ENCODE assay signal across 24 cellular contexts in genomic region chr4:39529534-39529933, GRCh38. TPM values are rescaled to one million over a fixed set of nuclear protein-coding genes. Genes with fewer than 3 reads are reported as not detected.
DNase-seq lines count a peak whose midpoint lies in the region; ATAC-seq, FAIRE-seq and TF ChIP-seq lines count a peak whose summit lies in the region.
"Had no signal": no experiment of that assay in that cellular context is flagged by ENCODE, and none has a peak within 500 bp of the region (broad histone marks: within the 10 kb centered on the region; RNA-seq: fewer than 3 reads in every experiment).

No MANE protein-coding gene starts in this region.

- H3K4me3 ChIP-seq in Loucy (ENCODE audit: low read length, poor library complexity, severe bottlenecking) (peak overlapping the region; percentile 82), left ventricle myocardium inferior (no peak overlapping the region), small intestine (ENCODE audit: low read depth in 1 of 2, low read length in 2 of 2) (no peak overlapping the region)
- H3K4me3 ChIP-seq: SK-N-MC had no signal

- H3K79me2 ChIP-seq in Loucy (ENCODE audit: insufficient read depth, low read length), result peaks cover 34% of the 10 kb centered on the region
- H3K79me2 ChIP-seq: parathyroid adenoma had no signal

- H3F3A ChIP-seq in Loucy (ENCODE audit: low read depth), result no peaks in the 10 kb centered on the region

- 27 to 61% (median 51%) methylated on average over 2 of the region's 2 CpGs for WGBS in small intestine, 3 donors

- CTCF ChIA-PET in CD4-positive, alpha-beta T cell (lab: Charles Lee), result no interaction called here

- H3K9me3 Mint-ChIP-seq in CD4-positive, alpha-beta T cell, result peaks cover 3% of the 10 kb centered on the region
- H3K9me3 Mint-ChIP-seq in brain, result peaks cover 27 to 46% (median 30%) of the 10 kb centered on the region in 5 experiments
- H3K9me3 Mint-ChIP-seq in naive B cell, result peaks cover 14 to 22% (median 16%) of the 10 kb centered on the region in 7 donors

- H3K9ac ChIP-seq in Loucy (ENCODE audit: low read depth, low read length, poor library complexity, severe bottlenecking), result no peak overlapping the region
- H3K9ac ChIP-seq: parathyroid adenoma had no signal

- peak overlapping the region; percentile 42 for H3K27ac Mint-ChIP-seq in CD4-positive, alpha-beta T cell
- peak overlapping the region in 2 of 5 experiments; percentile 50 to 52 for H3K27ac Mint-ChIP-seq in brain
- H3K27ac Mint-ChIP-seq in naive B cell, result no peak overlapping the region
- H3K27ac Mint-ChIP-seq: activated naive CD4-positive, alpha-beta T cell treated with anti-CD3 and anti-CD28 coated beads, Interleukin-2, amount 50 U/mL, for 24 hours; stimulated activated naive CD8-positive, alpha-beta T cell treated with anti-CD3 and anti-CD28 coated beads, Interleukin-15, Interleukin-2, amounts not matched to agents 100 ng/mL and 50 ng/mL, for 24 hours; T-helper 2 cell treated with Interferon-gamma antibody and Interleukin-4, amounts not matched to agents 5 μg/mL and 100 μg/mL, for 36 hours had no signal

- POLR2A ChIA-PET in CD4-positive, alpha-beta T cell (lab: Charles Lee), result interaction anchor here (1.1 kb wide), 1 partner anchor 108 kb away, joined by 3 read pairs; no protein-coding TSS in a partner anchor

- H3K36me3 ChIP-seq in Loucy (ENCODE audit: insufficient read depth, low read length), result no peaks in the 10 kb centered on the region
- peaks cover 20% of the 10 kb centered on the region for H3K36me3 ChIP-seq in left ventricle myocardium inferior
- H3K36me3 ChIP-seq in small intestine (ENCODE audit: control insufficient read depth in 2 of 2, insufficient read depth in 2 of 2, low read length in 2 of 2), result no peaks in the 10 kb centered on the region

- no peak for FAIRE-seq in small intestine (lab: Jason Lieb, UNC)

- no peak overlapping the region for H3K27ac ChIP-seq in CD4-positive, alpha-beta T cell (ENCODE audit: low read depth, low read length)
- H3K27ac ChIP-seq in left ventricle myocardium inferior (replicated peaks), result no peak overlapping the region
- H3K27ac ChIP-seq in small intestine (ENCODE audit: low read depth in 1 of 2, low read length in 1 of 2), result no peak overlapping the region
- H3K27ac ChIP-seq: parathyroid adenoma, SK-N-MC, tibial artery had no signal

- H3K4me3 Mint-ChIP-seq in CD4-positive, alpha-beta T cell, result peak overlapping the region; percentile 66
- H3K4me3 Mint-ChIP-seq in brain (peak overlapping the region; percentile 68 to 99 (median 81)), naive B cell (peak overlapping the region in 5 of 8 donors; percentile 15 to 98 (median 33))
- H3K4me3 Mint-ChIP-seq: activated naive CD4-positive, alpha-beta T cell treated with anti-CD3 and anti-CD28 coated beads, Interleukin-2, amount 50 U/mL, for 24 hours; T-helper 2 cell treated with Interferon-gamma antibody and Interleukin-4, amounts not matched to agents 5 μg/mL and 100 μg/mL, for 36 hours had no signal

- peak overlapping the region; percentile 93 for H3K4me2 ChIP-seq in Loucy (ENCODE audit: low read depth, low read length, poor library complexity, severe bottlenecking)

- H3K9me3 ChIP-seq in CD4-positive, alpha-beta T cell (ENCODE audit: control insufficient read depth, low read length), result peaks cover 13% of the 10 kb centered on the region
- H3K9me3 ChIP-seq in Loucy (ENCODE audit: insufficient read depth, low read depth, low read length) (no peaks in the 10 kb centered on the region; the same call in 1 of the 2 replicates), left ventricle myocardium inferior (replicated peaks) (no peaks in the 10 kb centered on the region), small intestine (ENCODE audit: control insufficient read depth, low read depth) (no peaks in the 10 kb centered on the region)
- H3K9me3 ChIP-seq: tibial artery had no signal

- no peak for ATAC-seq in CD4-positive, alpha-beta T cell (ENCODE audit: poor library complexity)
- ATAC-seq in naive B cell (ENCODE audit: low read depth in 2 of 2), result no peak
- ATAC-seq: heart left ventricle, right cardiac atrium had no signal

- no peak for TF ChIP-seq CTCF in CD4-positive, alpha-beta T cell (IDR thresholded peaks at IDR 0.05)
- no peak for TF ChIP-seq CTCF in Loucy (conservative IDR thresholded peaks at IDR 0.05; ENCODE audit: low read length)
- no peak for TF ChIP-seq CTCF in brain (conservative IDR thresholded peaks at IDR 0.05)
- TF ChIP-seq CTCF in left ventricle myocardium inferior (IDR thresholded peaks at IDR 0.05; ENCODE audit: borderline replicate concordance), result no peak

- no peaks in the 10 kb centered on the region for H3K9me2 ChIP-seq in Loucy (replicated peaks; ENCODE audit: low read depth, low read length)

- H3K4me1 ChIP-seq in Loucy (ENCODE audit: insufficient read depth, low read length, poor library complexity, severe bottlenecking), result peaks cover 20% of the 10 kb centered on the region
- peaks cover 38% of the 10 kb centered on the region for H3K4me1 ChIP-seq in left ventricle myocardium inferior
- no peaks in the 10 kb centered on the region for H3K4me1 ChIP-seq in small intestine (ENCODE audit: control insufficient read depth in 2 of 2, insufficient read depth in 1 of 2, low read depth in 1 of 2, low read length in 1 of 2)
- H3K4me1 ChIP-seq: parathyroid adenoma had no signal

- no peaks in the 10 kb centered on the region for H3K27me3 ChIP-seq in CD4-positive, alpha-beta T cell (ENCODE audit: control insufficient read depth, insufficient read depth, low read length)
- no peaks in the 10 kb centered on the region for H3K27me3 ChIP-seq in Loucy (ENCODE audit: insufficient read depth, low read length, poor library complexity, severe bottlenecking)
- H3K27me3 ChIP-seq in left ventricle myocardium inferior (ENCODE audit: low read depth), result no peaks in the 10 kb centered on the region
- H3K27me3 ChIP-seq in small intestine (ENCODE audit: control insufficient read depth in 2 of 2, insufficient read depth in 2 of 2, low read length in 2 of 2), result no peaks in the 10 kb centered on the region
- H3K27me3 ChIP-seq: heart left ventricle, tibial artery had no signal

- H4K20me1 ChIP-seq in Loucy (ENCODE audit: insufficient read depth, low read length, poor library complexity, severe bottlenecking), result peaks cover 7% of the 10 kb centered on the region

- intact Hi-C loops in CD4-positive, alpha-beta T cell (cut with DNase I, micrococcal nuclease), result loop anchor here in 1 of 2 experiments (5.0 to 10.0 kb wide), 6 partner anchors 165 to 1702 kb away; partner anchors contain the start of genes PDS5A, PGM2, RFC1 and UBE2K
- intact Hi-C loops in left ventricle myocardium inferior (cut with micrococcal nuclease), result loop anchor here (5.0 kb wide), 1 partner anchor 108 kb away; the partner anchor contains the start of gene SMIM14

- peaks cover 22% of the 10 kb centered on the region for H3K4me1 Mint-ChIP-seq in CD4-positive, alpha-beta T cell (ENCODE audit: low read depth)
- H3K4me1 Mint-ChIP-seq in brain (peaks cover 35% of the 10 kb centered on the region), naive B cell (peaks cover 17 to 31% (median 25%) of the 10 kb centered on the region in 3 donors)

- H3K27me3 Mint-ChIP-seq in CD4-positive, alpha-beta T cell, result no peaks in the 10 kb centered on the region
- H3K27me3 Mint-ChIP-seq in brain (peaks cover 9% of the 10 kb centered on the region), naive B cell (no peaks in the 10 kb centered on the region)
- H3K27me3 Mint-ChIP-seq: activated naive CD4-positive, alpha-beta T cell treated with anti-CD3 and anti-CD28 coated beads, Interleukin-2, amount 50 U/mL, for 24 hours; stimulated activated naive CD8-positive, alpha-beta T cell treated with anti-CD3 and anti-CD28 coated beads, Interleukin-15, Interleukin-2, amounts not matched to agents 100 ng/mL and 50 ng/mL, for 24 hours had no signal

- H3K36me3 Mint-ChIP-seq in CD4-positive, alpha-beta T cell (ENCODE audit: low read depth), result peaks cover 38% of the 10 kb centered on the region
- H3K36me3 Mint-ChIP-seq in brain, result peaks cover 68% of the 10 kb centered on the region
- peaks cover 20 to 24% of the 10 kb centered on the region in 2 donors for H3K36me3 Mint-ChIP-seq in naive B cell

- no peak overlapping the region for H2AFZ ChIP-seq in Loucy (ENCODE audit: low read length)
- H2AFZ ChIP-seq: parathyroid adenoma had no signal

- DNase-seq in CD4-positive, alpha-beta T cell, result no peak
- DNase-seq in naive B cell (no peak), left ventricle myocardium inferior (no peak), T-helper 1 cell (no peak), small intestine (no peak)
- no peak for DNase-seq in activated CD4-positive, alpha-beta T cell treated with anti-CD3 and anti-CD28 coated beads, Interleukin-2, amount 50 U/mL, for 1 hour
- DNase-seq: aorta; caudate nucleus; dermis blood vessel endothelial cell; heart left ventricle; KG1; NCI-H1694; NCI-H2171 treated with DMSO at 0.1 percent for 48 hours; NCI-H524 treated with DMSO at 0.1 percent for 48 hours; right cardiac atrium; stimulated activated CD4-positive, alpha-beta T cell treated with anti-CD3 and anti-CD28 coated beads, Interleukin-15, amount 100 ng/mL, for 24 hours; tibial artery had no signal

RNA-seq across cellular contexts. Expression of gene UGDH, which starts 2.3 kb away (rescaled TPM):
- total RNA-seq in CD4-positive, alpha-beta T cell, result 1 to 10 TPM; 3.5 to 3.7 TPM
- 6.0 TPM for polyA plus RNA-seq in brain (ENCODE audit: insufficient read depth, low read depth, low replicate concordance)
- polyA plus RNA-seq in naive B cell (ENCODE audit: low read depth in 6 of 6), result 10 to 100 TPM; 25.8 to 41.6 (median 35.2) TPM
- total RNA-seq in left ventricle myocardium inferior, result 11.5 TPM
- 10 to 100 TPM; 20.8 to 42.2 (median 34.4) TPM for polyA plus RNA-seq in small intestine
